In genomic region chr3:52494446-52494845, GRCh38 we compare ENCODE assay signal across 15 cellular contexts. TPM values are rescaled to one million over a fixed set of nuclear protein-coding genes. Genes with fewer than 3 reads are reported as not detected.
DNase-seq lines count a peak whose midpoint lies in the region; FAIRE-seq and TF ChIP-seq lines count a peak whose summit lies in the region.
"Had no signal": no experiment of that assay in that cellular context is flagged by ENCODE, and none has a peak within 500 bp of the region (broad histone marks: within the 10 kb centered on the region; RNA-seq: fewer than 3 reads in every experiment).

No MANE protein-coding gene starts in this region.

- H3K36me3 ChIP-seq in BLaER1 = peaks cover 47% of the 10 kb centered on the region
- H3K36me3 ChIP-seq in effector memory CD4-positive, alpha-beta T cell (ENCODE audit: control insufficient read depth, insufficient read depth, low read length) = peaks cover 38% of the 10 kb centered on the region

- no peaks in the 10 kb centered on the region for H3K79me2 ChIP-seq in H9 (ENCODE audit: insufficient read depth, low read length)

- no peaks in the 10 kb centered on the region for H3K79me1 ChIP-seq in H9 (ENCODE audit: insufficient read depth, low read depth, low read length, poor library complexity, severe bottlenecking)

- H3K4me1 ChIP-seq in BLaER1 = peaks cover 67% of the 10 kb centered on the region
- H3K4me1 ChIP-seq in H9 (ENCODE audit: insufficient read depth, low read length) = no peaks in the 10 kb centered on the region
- no peaks in the 10 kb centered on the region for H3K4me1 ChIP-seq in effector memory CD4-positive, alpha-beta T cell (ENCODE audit: control insufficient read depth, insufficient read depth, low read length, poor library complexity, severe bottlenecking)

- no peak overlapping the region for H3K23ac ChIP-seq in H9 (ENCODE audit: insufficient read length, low read depth, low read length)

- H3K27me3 ChIP-seq in BLaER1 (no peaks in the 10 kb centered on the region), H9 (ENCODE audit: insufficient read depth, low read length) (no peaks in the 10 kb centered on the region)
- no peaks in the 10 kb centered on the region for H3K27me3 ChIP-seq in effector memory CD4-positive, alpha-beta T cell (replicated peaks; ENCODE audit: control insufficient read depth, insufficient read depth, low read length, poor library complexity, severe bottlenecking)

- H3K4me1 Mint-ChIP-seq in H9 (peaks cover 8 to 16% of the 10 kb centered on the region in 2 experiments), mesothelial cell of epicardium (peaks cover 4% of the 10 kb centered on the region)

- H2BK15ac ChIP-seq in H9 (ENCODE audit: low read depth, low read length) = no peak overlapping the region

- H2BK20ac ChIP-seq in H9 (ENCODE audit: low read depth, low read length, poor library complexity, severe bottlenecking) = no peak overlapping the region

- no peak overlapping the region for H3K4me3 ChIP-seq in BLaER1
- no peak overlapping the region for H3K4me3 ChIP-seq in effector memory CD4-positive, alpha-beta T cell (ENCODE audit: insufficient read depth, low read depth, low read length, poor library complexity, severe bottlenecking)
- H3K4me3 ChIP-seq in foreskin fibroblast (ENCODE audit: low read depth in 1 of 2, low read length in 2 of 2) = no peak overlapping the region
- H3K4me3 ChIP-seq: GM23248 had no signal

- DNase-seq in H9 (no peak), mesothelial cell of epicardium (ENCODE audit: low spot score in 2 of 2, unreplicated experiment in 2 of 2) (no peak), COLO829 (ENCODE audit: low spot score) (no peak), GM12891 (ENCODE audit: insufficient read length, low spot score) (no peak), foreskin fibroblast (no peak)
- no peak for DNase-seq in effector memory CD4-positive, alpha-beta T cell
- DNase-seq: AML-193, erythroblast, GM23248, NCI-H2029, OCI-M1 had no signal

- H4K91ac ChIP-seq in H9 (ENCODE audit: insufficient read length, low read depth, low read length) = no peak overlapping the region

- no peak overlapping the region for H3K18ac ChIP-seq in H9 (ENCODE audit: insufficient read length, low read depth, low read length)

- H3T11ph ChIP-seq in H9 (ENCODE audit: low read length) = no peak overlapping the region

- no peak overlapping the region for H2BK120ac ChIP-seq in H9 (ENCODE audit: low read depth, low read length, poor library complexity, severe bottlenecking)

- no peak for FAIRE-seq in GM12891 (lab: Jason Lieb, UNC)
- FAIRE-seq: bronchial epithelial cell had no signal

- H2BK5ac ChIP-seq in H9 (ENCODE audit: insufficient read length, low read length) = no peak overlapping the region

- no peak overlapping the region for H2BK12ac ChIP-seq in H9 (ENCODE audit: insufficient read length, low read depth, low read length)

- H3K56ac ChIP-seq in H9 (ENCODE audit: insufficient read length, low read depth, low read length) = no peak overlapping the region

- H3K4me3 Mint-ChIP-seq in H9 (no peak overlapping the region; a peak in 1 of 5 replicates), mesothelial cell of epicardium (no peak overlapping the region)
- H3K4me3 Mint-ChIP-seq: stimulated activated naive CD8-positive, alpha-beta T cell treated with anti-CD3 and anti-CD28 coated beads, Interleukin-15, Interleukin-2, amounts not matched to agents 100 ng/mL and 50 ng/mL, for 24 hours had no signal

- no peaks in the 10 kb centered on the region for H3K23me2 ChIP-seq in H9 (ENCODE audit: insufficient read length, low read depth, low read length, poor library complexity, severe bottlenecking)

- H3K4me2 ChIP-seq in BLaER1 (peak overlapping the region; percentile 74), H9 (ENCODE audit: insufficient read depth, insufficient read length, low read length) (no peak overlapping the region)

- H3K36me3 Mint-ChIP-seq in H9 (ENCODE audit: insufficient read depth in 1 of 3, low read depth in 3 of 3) = peaks cover 11 to 35% (median 35%) of the 10 kb centered on the region in 3 experiments
- H3K36me3 Mint-ChIP-seq in mesothelial cell of epicardium = peaks cover 19% of the 10 kb centered on the region

- no peak overlapping the region for H2AFZ ChIP-seq in H9 (ENCODE audit: low read length)
- H2AFZ ChIP-seq: GM23248 had no signal

- H3K9me3 Mint-ChIP-seq in H9 (no peaks in the 10 kb centered on the region), mesothelial cell of epicardium (no peaks in the 10 kb centered on the region)
- H3K9me3 Mint-ChIP-seq: stimulated activated naive CD8-positive, alpha-beta T cell treated with anti-CD3 and anti-CD28 coated beads, Interleukin-15, Interleukin-2, amounts not matched to agents 100 ng/mL and 50 ng/mL, for 24 hours had no signal

- H3K27ac ChIP-seq in BLaER1 (0 out of 2 replicates have a peak overlapping the region, but pooled peaks have one; percentile 60), H9 (ENCODE audit: insufficient read length, low read depth, low read length) (no peak overlapping the region), angular gyrus (ENCODE audit: low read depth, low read length) (peak overlapping the region; percentile 17)
- H3K27ac ChIP-seq in effector memory CD4-positive, alpha-beta T cell (ENCODE audit: insufficient read depth, low read length, poor library complexity, severe bottlenecking) = no peak overlapping the region
- H3K27ac ChIP-seq: GM23248 had no signal

- TF ChIP-seq CTCF in H9 (conservative IDR thresholded peaks at IDR 0.05) (0 out of 3 replicates have a peak, but pooled peaks have one; percentile 22), mesothelial cell of epicardium (IDR thresholded peaks at IDR 0.05; ENCODE audit: unreplicated experiment) (no peak), foreskin fibroblast (IDR thresholded peaks at IDR 0.05; ENCODE audit: low read depth, low read length) (no peak)

- no peak overlapping the region for H4K5ac ChIP-seq in H9 (ENCODE audit: insufficient read length, low read depth, low read length)

- no peaks in the 10 kb centered on the region for H3K9me3 ChIP-seq in BLaER1
- H3K9me3 ChIP-seq in H9 (ENCODE audit: control insufficient read depth, low read depth, low read length) = no peaks in the 10 kb centered on the region
- H3K9me3 ChIP-seq in effector memory CD4-positive, alpha-beta T cell (ENCODE audit: control insufficient read depth, low read length) = no peaks in the 10 kb centered on the region

- H3K4ac ChIP-seq in H9 (ENCODE audit: low read depth, low read length) = no peak overlapping the region

- H3K27me3 Mint-ChIP-seq in H9 (ENCODE audit: low read depth) (no peaks in the 10 kb centered on the region), mesothelial cell of epicardium (ENCODE audit: low read depth) (no peaks in the 10 kb centered on the region)
- H3K27me3 Mint-ChIP-seq: stimulated activated naive CD8-positive, alpha-beta T cell treated with anti-CD3 and anti-CD28 coated beads, Interleukin-15, Interleukin-2, amounts not matched to agents 100 ng/mL and 50 ng/mL, for 24 hours had no signal

- H3K9ac ChIP-seq in BLaER1 = 0 out of 2 replicates have a peak overlapping the region, but pooled peaks have one; percentile 64
- no peak overlapping the region for H3K9ac ChIP-seq in H9 (ENCODE audit: extremely low read depth, insufficient read length, low read length)
- H3K9ac ChIP-seq: GM23248 had no signal

- H4K20me1 ChIP-seq in BLaER1 = peaks cover 49% of the 10 kb centered on the region
- no peaks in the 10 kb centered on the region for H4K20me1 ChIP-seq in H9 (ENCODE audit: control insufficient read depth, insufficient read depth, insufficient read length)

- no peak overlapping the region for H3K14ac ChIP-seq in H9 (ENCODE audit: insufficient read depth, low read length)

- no peak overlapping the region for H4K8ac ChIP-seq in H9 (replicated peaks; ENCODE audit: insufficient read length, low read depth, low read length)

- H3K27ac Mint-ChIP-seq in H9 (peak overlapping the region; percentile 19 to 95 (median 49); a peak in 2 of 7 replicates), mesothelial cell of epicardium (peak overlapping the region; percentile 80)
- H3K27ac Mint-ChIP-seq: stimulated activated naive CD8-positive, alpha-beta T cell treated with anti-CD3 and anti-CD28 coated beads, Interleukin-15, Interleukin-2, amounts not matched to agents 100 ng/mL and 50 ng/mL, for 24 hours had no signal

- no peak for TF ChIP-seq POLR2A in GM12891 (IDR thresholded peaks at IDR 0.05; ENCODE audit: low read depth, low read length)

- H2AK5ac ChIP-seq in H9 (ENCODE audit: insufficient read length, low read length) = no peak overlapping the region

- no CpG with 5 or more reads among the region's 6 CpGs for WGBS in H9 (ENCODE audit: extremely low coverage, insufficient read length, low lambda C conversion rate)

TF ChIP-seq in GM12891, 5 proteins besides CTCF, POLR2A, EP300 and RAD21:
- TF ChIP-seq POU2F2 (IDR thresholded peaks at IDR 0.05; ENCODE audit: low read depth, low read length) (no peak), SPI1 (IDR thresholded peaks at IDR 0.05; ENCODE audit: low read depth, low read length) (no peak), PAX5 (IDR thresholded peaks at IDR 0.05; ENCODE audit: insufficient read depth, low read length, severe bottlenecking) (no peak), POLR2AphosphoS5 (IDR thresholded peaks at IDR 0.05; ENCODE audit: low read depth, low read length) (no peak), TAF1 (IDR thresholded peaks at IDR 0.05; ENCODE audit: low read depth, low read length) (no peak)

RNA-seq across cellular contexts. Expression of gene STAB1, which starts 0.7 kb away (rescaled TPM):
- total RNA-seq in H9 (2021) = 0.90 and 1.5 TPM in 2 replicates
- total RNA-seq in mesothelial cell of epicardium = 0.29 to 0.71 TPM (median 0.66 TPM) in 3 replicates
- polyA plus RNA-seq in GM12891 (2012; ENCODE audit: low read depth, missing spikeins) = 0.08 TPM
- total RNA-seq: GM23248 had no signal
- polyA plus RNA-seq: GM23248 had no signal

RNA-seq across cellular contexts. Expression of gene NISCH, which starts 39.0 kb away (rescaled TPM):
- total RNA-seq in H9 (2021) = 99.0 and 104 TPM in 2 replicates
- 235 to 242 TPM (median 240 TPM) in 3 replicates for total RNA-seq in mesothelial cell of epicardium
- polyA plus RNA-seq in GM12891 (2012; ENCODE audit: low read depth, missing spikeins) = 26.0 TPM

RNA-seq across cellular contexts. Expression of gene NT5DC2, which starts 39.2 kb away (rescaled TPM):
- total RNA-seq in H9 (2021) (441 and 444 TPM in 2 replicates), mesothelial cell of epicardium (256 to 266 TPM (median 266 TPM) in 3 replicates)
- 36.9 TPM for polyA plus RNA-seq in GM12891 (2012; ENCODE audit: low read depth, missing spikeins)

RNA-seq across cellular contexts. Expression of gene TNNC1, which starts 40.6 kb away (rescaled TPM):
- total RNA-seq in H9 (2021) (5.6 and 7.7 TPM in 2 replicates), mesothelial cell of epicardium (4.0 to 5.2 TPM (median 4.6 TPM) in 3 replicates)
- 1.3 TPM for polyA plus RNA-seq in GM12891 (2012; ENCODE audit: low read depth, missing spikeins)
- total RNA-seq: GM23248 had no signal
- polyA plus RNA-seq: GM23248 had no signal

RNA-seq across cellular contexts. Expression of gene UQCC5, which starts 42.0 kb away (rescaled TPM):
- total RNA-seq in H9 (2021) (39.1 and 45.8 TPM in 2 replicates), mesothelial cell of epicardium (12.7 to 13.0 TPM (median 12.9 TPM) in 3 replicates)
- polyA plus RNA-seq in GM12891 (2012; ENCODE audit: low read depth, missing spikeins) = 78.1 TPM

Comparison
In these comparisons a context has a peak if more than half of its experiments do, and no peak if none do; other contexts are left out.
1. H3K27ac ChIP-seq: peak in BLaER1 (single experiment) and angular gyrus (single experiment); none in H9 (single experiment) and effector memory CD4-positive, alpha-beta T cell (single experiment).